In the genomic region with DNA sequence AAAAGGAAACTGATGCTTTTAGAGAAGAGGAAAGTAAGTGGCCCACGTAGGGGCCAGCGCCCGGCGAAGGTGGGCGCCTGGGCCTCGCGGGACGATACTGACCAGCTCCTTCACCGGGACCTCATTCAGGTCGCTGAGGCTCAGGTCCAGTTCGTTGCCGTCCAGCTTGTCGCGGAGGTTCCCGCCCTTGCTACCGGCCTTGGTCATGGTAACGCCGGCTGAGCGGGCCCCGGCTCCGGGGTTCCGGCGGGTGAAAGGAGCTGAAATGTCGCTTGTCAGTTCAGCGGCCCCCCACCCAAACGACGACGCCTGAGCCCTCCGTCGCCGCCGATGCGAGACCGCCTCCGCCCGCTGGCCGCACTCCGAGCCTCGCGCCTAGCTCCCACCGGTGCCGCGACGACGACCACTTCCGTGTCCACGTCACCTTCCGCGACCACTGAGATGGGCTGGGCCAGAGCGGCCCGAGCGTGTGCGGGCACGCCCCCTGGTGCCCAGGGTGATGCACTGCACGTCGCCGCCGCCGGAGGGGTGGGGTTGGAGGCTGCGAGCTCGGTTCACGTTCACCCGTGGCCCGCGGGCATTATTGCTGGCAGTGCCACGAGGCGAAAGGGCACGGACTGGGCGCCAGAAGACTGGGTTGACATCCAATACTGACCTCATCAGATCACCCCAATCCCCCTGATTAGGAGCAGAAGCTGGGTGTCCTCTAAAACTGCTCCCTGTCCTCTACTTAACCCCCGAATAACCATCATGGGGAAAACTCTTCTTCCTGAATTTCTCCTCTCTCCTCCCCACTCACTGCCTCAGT, we compare ENCODE assay signal across 8 cellular contexts. TPM values are rescaled to one million over a fixed set of nuclear protein-coding genes. Genes with fewer than 3 reads are reported as not detected.
DNase-seq lines count a peak whose midpoint lies in the region; ATAC-seq and TF ChIP-seq lines count a peak whose summit lies in the region.

A gene (minus strand): TSS at position 413 of the 808 bp plus-strand sequence. CDS start 206 bp downstream, at position 207.

- CTCF ChIA-PET in activated CD4-positive, alpha-beta memory T cell treated with anti-CD3 and anti-CD28 coated beads for 36 hours (lab: Charles Lee), result interaction anchor here (0.7 to 5.5 kb wide), 41 partner anchors 8 to 445 kb away, joined by 3 to 79 read pairs (median 5); a partner anchor contains a TSS

- DNase-seq in CD1c-positive myeloid dendritic cell (ENCODE audit: extremely low spot score) (peak; percentile 93), NCI-H748 treated with DMSO at 0.1 percent for 48 hours (lab: John Stamatoyannopoulos, UW) (peak; percentile 55), dorsolateral prefrontal cortex (peak; percentile 74 to 92 (median 84)), lower leg skin (ENCODE audit: low spot score in 2 of 2) (peak; percentile 84 to 97)
- peak; percentile 95 for DNase-seq in activated CD4-positive, alpha-beta memory T cell treated with anti-CD3 and anti-CD28 coated beads for 36 hours
- peak; percentile 89 to 90 for DNase-seq in stimulated activated CD4-positive, alpha-beta T cell treated with anti-CD3 and anti-CD28 coated beads, Interleukin-4, amount 100 ng/mL, for 4 hours

- H3K36me3 Mint-ChIP-seq in activated CD4-positive, alpha-beta memory T cell treated with anti-CD3 and anti-CD28 coated beads for 36 hours, result peaks cover 28% of the 10 kb centered on the region

- peak within 1 kb of the TSS; percentile 53 to 100 (median 93) for H3K4me3 ChIP-seq in dorsolateral prefrontal cortex
- peak within 1 kb of the TSS; percentile 77 for H3K4me3 ChIP-seq in lower leg skin (ENCODE audit: low read depth, poor library complexity, severe bottlenecking)

- H3K27ac Mint-ChIP-seq in activated CD4-positive, alpha-beta memory T cell treated with anti-CD3 and anti-CD28 coated beads for 36 hours, result peak within 1 kb of the TSS; percentile 82

- POLR2A ChIA-PET in activated CD4-positive, alpha-beta memory T cell treated with anti-CD3 and anti-CD28 coated beads for 36 hours (lab: Charles Lee), result interaction anchor here (0.7 to 3.1 kb wide), 14 partner anchors 9 to 322 kb away, joined by 3 to 17 read pairs (median 4); a partner anchor contains a TSS

- peak within 1 kb of the TSS; percentile 94 for H3K4me3 Mint-ChIP-seq in activated CD4-positive, alpha-beta memory T cell treated with anti-CD3 and anti-CD28 coated beads for 36 hours

- peaks cover 5% of the 10 kb centered on the region for H3K9me3 Mint-ChIP-seq in activated CD4-positive, alpha-beta memory T cell treated with anti-CD3 and anti-CD28 coated beads for 36 hours

- H3K27ac ChIP-seq in dorsolateral prefrontal cortex, result peak within 1 kb of the TSS in 39 of 59 donors; percentile 7 to 88 (median 57)

- peaks cover 27% of the 10 kb centered on the region for H3K4me1 Mint-ChIP-seq in activated CD4-positive, alpha-beta memory T cell treated with anti-CD3 and anti-CD28 coated beads for 36 hours (ENCODE audit: low read depth)

- intact Hi-C loops in activated CD4-positive, alpha-beta memory T cell treated with anti-CD3 and anti-CD28 coated beads for 36 hours (cut with micrococcal nuclease), result loop anchor here (2.0 to 5.0 kb wide), 2 partner anchors 25 to 35 kb away; a partner anchor contains a TSS
- intact Hi-C loops in dorsolateral prefrontal cortex (cut with DNase I) (loop anchor here in 1 of 2 donors (2.0 to 5.0 kb wide), 2 partner anchors 35 to 81 kb away; a partner anchor contains a TSS), lower leg skin (cut with DNase I; ENCODE audit: low total_unique reads) (no loop called here)

- peak; percentile 91 for ATAC-seq in GM19328 (IDR thresholded peaks at IDR 0.05; ENCODE audit: unreplicated experiment)
- ATAC-seq in HG03469 (IDR thresholded peaks at IDR 0.05; ENCODE audit: unreplicated experiment), result peak; percentile 89

- TF ChIP-seq CTCF in dorsolateral prefrontal cortex (IDR thresholded peaks at IDR 0.05 in 54 of 56, conservative IDR thresholded peaks at IDR 0.05 in 2 of 56; ENCODE audit: low read depth in 1 of 56, partially characterized antibody in 56 of 56) (peak; percentile 83 to 100 (median 99)), lower leg skin (IDR thresholded peaks at IDR 0.05) (peak in 1 of 3 donors; percentile 79)

- 0 to 1% methylated on average over 28 to 61 of the region's 70 CpGs for WGBS in lower leg skin, 2 donors

- H3K27me3 Mint-ChIP-seq in activated CD4-positive, alpha-beta memory T cell treated with anti-CD3 and anti-CD28 coated beads for 36 hours, result no peaks in the 10 kb centered on the region

- no peaks in the 10 kb centered on the region for H3K27me3 ChIP-seq in dorsolateral prefrontal cortex

- no peak for TF ChIP-seq POLR2A in lower leg skin (IDR thresholded peaks at IDR 0.05)

RNA-seq across cellular contexts. Expression of the gene that starts here (rescaled TPM):
- total RNA-seq in activated CD4-positive, alpha-beta memory T cell treated with anti-CD3 and anti-CD28 coated beads for 36 hours, result 10 to 100 TPM; 77.1 to 78.8 TPM
- total RNA-seq in dorsolateral prefrontal cortex (10 to 100 TPM; 26.1 to 54.3 (median 38.0) TPM), lower leg skin (10 to 100 TPM; 11.6 to 29.3 (median 24.2) TPM)

Comparison
In these comparisons a context has a peak if more than half of its experiments do, and no peak if none do; other contexts are left out.
1. Peak in every context shown above with its lines: DNase-seq, ATAC-seq, H3K4me3 ChIP-seq and H3K27ac ChIP-seq.